In the genomic region with DNA sequence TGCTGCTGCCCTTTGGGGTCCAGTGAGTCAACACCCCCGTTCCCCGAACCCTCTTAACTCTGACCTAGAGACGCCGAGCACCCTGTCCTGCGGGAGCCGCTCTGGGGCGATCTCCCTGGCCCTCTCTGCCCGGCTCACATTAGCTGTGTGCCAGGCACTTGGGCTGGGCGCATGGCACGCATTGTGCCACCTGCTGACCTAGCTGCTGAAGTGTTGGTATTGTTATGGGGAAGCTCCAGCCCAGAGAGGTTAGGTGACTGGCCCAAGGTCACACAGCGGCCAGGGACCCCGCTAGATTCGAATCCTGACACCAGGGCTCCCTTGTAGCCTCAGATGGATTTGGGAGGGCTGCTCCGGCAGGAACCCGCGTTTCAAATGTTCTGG, we compare ENCODE assay signal across 6 cellular contexts. TPM values are rescaled to one million over a fixed set of nuclear protein-coding genes. Genes with fewer than 3 reads are reported as not detected.
A peak's percentile ranks its signal among the peaks of the same experiment; 100 is the strongest.
DNase-seq lines count a peak whose midpoint lies in the region; TF ChIP-seq lines count a peak whose summit lies in the region.

No MANE protein-coding gene starts in this region.

- H3K9me3 Mint-ChIP-seq in activated naive CD8-positive, alpha-beta T cell treated with anti-CD3 and anti-CD28 coated beads for 36 hours = no peaks in the 10 kb centered on the region

- H3K27ac Mint-ChIP-seq in activated naive CD8-positive, alpha-beta T cell treated with anti-CD3 and anti-CD28 coated beads for 36 hours = peak overlapping the region; percentile 90

- peaks cover 18% of the 10 kb centered on the region for H3K4me1 Mint-ChIP-seq in activated naive CD8-positive, alpha-beta T cell treated with anti-CD3 and anti-CD28 coated beads for 36 hours

- no peaks in the 10 kb centered on the region for H3K27me3 Mint-ChIP-seq in activated naive CD8-positive, alpha-beta T cell treated with anti-CD3 and anti-CD28 coated beads for 36 hours

- DNase-seq in activated naive CD8-positive, alpha-beta T cell treated with anti-CD3 and anti-CD28 coated beads for 36 hours = no peak
- no peak for DNase-seq in ureter (ENCODE audit: low spot score)
- DNase-seq in NCI-H2081 treated with DMSO at 0.1 percent for 48 hours (lab: John Stamatoyannopoulos, UW) = no peak
- no peak for DNase-seq in putamen (ENCODE audit: low spot score)

- peaks cover 26% of the 10 kb centered on the region for H3K4me1 ChIP-seq in mononuclear cell (ENCODE audit: insufficient read depth, low read length)

- H3K36me3 Mint-ChIP-seq in activated naive CD8-positive, alpha-beta T cell treated with anti-CD3 and anti-CD28 coated beads for 36 hours = no peaks in the 10 kb centered on the region

- TF ChIP-seq CTCF in GM12875 (IDR thresholded peaks at IDR 0.05; ENCODE audit: borderline replicate concordance, insufficient read depth, low read depth, low read length) = no peak

- H3K4me3 ChIP-seq in GM12875 (ENCODE audit: low read depth, low read length) (peak overlapping the region; percentile 79), mononuclear cell (ENCODE audit: low read length) (peak overlapping the region; percentile 68)

- no peaks in the 10 kb centered on the region for H3K9me3 ChIP-seq in mononuclear cell (ENCODE audit: low read depth, low read length)

- H3K27me3 ChIP-seq in mononuclear cell (ENCODE audit: insufficient read depth, low read length) = peaks cover 3% of the 10 kb centered on the region

- peak overlapping the region; percentile 91 for H3K4me3 Mint-ChIP-seq in activated naive CD8-positive, alpha-beta T cell treated with anti-CD3 and anti-CD28 coated beads for 36 hours

RNA-seq across cellular contexts. Expression of gene HSD17B1, which starts 1.1 kb away (rescaled TPM):
- under 1 TPM; 0.25 to 0.26 TPM for total RNA-seq in activated naive CD8-positive, alpha-beta T cell treated with anti-CD3 and anti-CD28 coated beads for 36 hours
- total RNA-seq in mononuclear cell = 0.31 TPM
- 3.6 TPM for total RNA-seq in ureter

RNA-seq across cellular contexts. Expression of gene COASY, which starts 8.1 kb away (rescaled TPM):
- 100 to 1,000 TPM; 111 TPM for total RNA-seq in activated naive CD8-positive, alpha-beta T cell treated with anti-CD3 and anti-CD28 coated beads for 36 hours
- total RNA-seq in mononuclear cell = 10.2 TPM
- 77.0 TPM for total RNA-seq in ureter

RNA-seq across cellular contexts. Expression of gene MLX, which starts 13.0 kb away (rescaled TPM):
- 10 to 100 TPM; 57.3 to 57.5 TPM for total RNA-seq in activated naive CD8-positive, alpha-beta T cell treated with anti-CD3 and anti-CD28 coated beads for 36 hours
- total RNA-seq in mononuclear cell (22.0 TPM), ureter (53.8 TPM)

RNA-seq across cellular contexts. Expression of gene NAGLU, which starts 17.8 kb away (rescaled TPM):
- total RNA-seq in activated naive CD8-positive, alpha-beta T cell treated with anti-CD3 and anti-CD28 coated beads for 36 hours = 10 to 100 TPM; 10.6 to 13.6 TPM
- total RNA-seq in mononuclear cell (7.9 TPM), ureter (33.1 TPM)

RNA-seq across cellular contexts. Expression of gene PSMC3IP, which starts 23.7 kb away (rescaled TPM):
- total RNA-seq in activated naive CD8-positive, alpha-beta T cell treated with anti-CD3 and anti-CD28 coated beads for 36 hours = 10 to 100 TPM; 32.5 to 36.2 TPM
- total RNA-seq in mononuclear cell = 1.4 TPM
- 4.3 TPM for total RNA-seq in ureter
